ENCODE assay signal across 2 cellular contexts in genomic region chr11:118921929-118922744, GRCh38.
TF ChIP-seq lines count a peak whose summit lies in the region.

No MANE protein-coding gene starts in this region.

TF ChIP-seq in A549, 52 proteins besides CTCF, POLR2A, EP300 and RAD21 (continues in another document):
- TF ChIP-seq HEYL (CRISPR knock-in tag; IDR thresholded peaks at IDR 0.05) (no peak), TP53 (CRISPR knock-in tag; IDR thresholded peaks at IDR 0.05) (no peak), ESRRA (IDR thresholded peaks at IDR 0.05; ENCODE audit: borderline replicate concordance, low read length) (no peak), NR3C1 (IDR thresholded peaks at IDR 0.05) (no peak), TFCP2L1 (CRISPR knock-in tag; IDR thresholded peaks at IDR 0.05) (0 out of 2 replicates have a peak, but pooled peaks have one; percentile 63), SMC3 (IDR thresholded peaks at IDR 0.05) (peak; percentile 25; the same call in 1 of the 3 replicates), MAX (IDR thresholded peaks at IDR 0.05) (peak; percentile 51), MAZ (IDR thresholded peaks at IDR 0.05; ENCODE audit: borderline replicate concordance, low read depth, low read length) (no peak), CBX2 (IDR thresholded peaks at IDR 0.05; ENCODE audit: borderline replicate concordance, low read depth) (no peak), JUN (IDR thresholded peaks at IDR 0.05) (peak; percentile 68; a peak in 4 of 5 replicates), ZSCAN20 (CRISPR knock-in tag; IDR thresholded peaks at IDR 0.05) (no peak), SREBF2 (IDR thresholded peaks at IDR 0.05) (no peak), NPAS2 (CRISPR knock-in tag; IDR thresholded peaks at IDR 0.05; ENCODE audit: borderline replicate concordance) (no peak), POLR2AphosphoS2 (conservative IDR thresholded peaks at IDR 0.05; ENCODE audit: low read length) (no peak), KDM1A (IDR thresholded peaks at IDR 0.05; ENCODE audit: low read depth) (no peak), KDM5A (IDR thresholded peaks at IDR 0.05) (no peak), ZNF302 (CRISPR knock-in tag; IDR thresholded peaks at IDR 0.05) (no peak), CBX8 (IDR thresholded peaks at IDR 0.05) (no peak), RCOR1 (IDR thresholded peaks at IDR 0.05; ENCODE audit: low read depth, low read length) (no peak), EHMT2 (IDR thresholded peaks at IDR 0.05; ENCODE audit: low read depth) (no peak), USF2 (IDR thresholded peaks at IDR 0.05) (no peak), CHD2 (IDR thresholded peaks at IDR 0.05; ENCODE audit: low read length, partially characterized antibody) (peak; percentile 32), ELK1 (IDR thresholded peaks at IDR 0.05; ENCODE audit: low read depth, low read length) (no peak), CHD4 (IDR thresholded peaks at IDR 0.05; ENCODE audit: borderline replicate concordance) (no peak), EHF (CRISPR knock-in tag; IDR thresholded peaks at IDR 0.05) (no peak), RNF2 (IDR thresholded peaks at IDR 0.05; ENCODE audit: borderline replicate concordance, low read depth) (no peak), HMGXB4 (CRISPR knock-in tag; IDR thresholded peaks at IDR 0.05; ENCODE audit: borderline replicate concordance) (no peak)
- TF ChIP-seq, protein P1, sequence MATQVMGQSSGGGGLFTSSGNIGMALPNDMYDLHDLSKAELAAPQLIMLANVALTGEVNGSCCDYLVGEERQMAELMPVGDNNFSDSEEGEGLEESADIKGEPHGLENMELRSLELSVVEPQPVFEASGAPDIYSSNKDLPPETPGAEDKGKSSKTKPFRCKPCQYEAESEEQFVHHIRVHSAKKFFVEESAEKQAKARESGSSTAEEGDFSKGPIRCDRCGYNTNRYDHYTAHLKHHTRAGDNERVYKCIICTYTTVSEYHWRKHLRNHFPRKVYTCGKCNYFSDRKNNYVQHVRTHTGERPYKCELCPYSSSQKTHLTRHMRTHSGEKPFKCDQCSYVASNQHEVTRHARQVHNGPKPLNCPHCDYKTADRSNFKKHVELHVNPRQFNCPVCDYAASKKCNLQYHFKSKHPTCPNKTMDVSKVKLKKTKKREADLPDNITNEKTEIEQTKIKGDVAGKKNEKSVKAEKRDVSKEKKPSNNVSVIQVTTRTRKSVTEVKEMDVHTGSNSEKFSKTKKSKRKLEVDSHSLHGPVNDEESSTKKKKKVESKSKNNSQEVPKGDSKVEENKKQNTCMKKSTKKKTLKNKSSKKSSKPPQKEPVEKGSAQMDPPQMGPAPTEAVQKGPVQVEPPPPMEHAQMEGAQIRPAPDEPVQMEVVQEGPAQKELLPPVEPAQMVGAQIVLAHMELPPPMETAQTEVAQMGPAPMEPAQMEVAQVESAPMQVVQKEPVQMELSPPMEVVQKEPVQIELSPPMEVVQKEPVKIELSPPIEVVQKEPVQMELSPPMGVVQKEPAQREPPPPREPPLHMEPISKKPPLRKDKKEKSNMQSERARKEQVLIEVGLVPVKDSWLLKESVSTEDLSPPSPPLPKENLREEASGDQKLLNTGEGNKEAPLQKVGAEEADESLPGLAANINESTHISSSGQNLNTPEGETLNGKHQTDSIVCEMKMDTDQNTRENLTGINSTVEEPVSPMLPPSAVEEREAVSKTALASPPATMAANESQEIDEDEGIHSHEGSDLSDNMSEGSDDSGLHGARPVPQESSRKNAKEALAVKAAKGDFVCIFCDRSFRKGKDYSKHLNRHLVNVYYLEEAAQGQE (IDR thresholded peaks at IDR 0.05) = no peak
- TF ChIP-seq, protein P2, sequence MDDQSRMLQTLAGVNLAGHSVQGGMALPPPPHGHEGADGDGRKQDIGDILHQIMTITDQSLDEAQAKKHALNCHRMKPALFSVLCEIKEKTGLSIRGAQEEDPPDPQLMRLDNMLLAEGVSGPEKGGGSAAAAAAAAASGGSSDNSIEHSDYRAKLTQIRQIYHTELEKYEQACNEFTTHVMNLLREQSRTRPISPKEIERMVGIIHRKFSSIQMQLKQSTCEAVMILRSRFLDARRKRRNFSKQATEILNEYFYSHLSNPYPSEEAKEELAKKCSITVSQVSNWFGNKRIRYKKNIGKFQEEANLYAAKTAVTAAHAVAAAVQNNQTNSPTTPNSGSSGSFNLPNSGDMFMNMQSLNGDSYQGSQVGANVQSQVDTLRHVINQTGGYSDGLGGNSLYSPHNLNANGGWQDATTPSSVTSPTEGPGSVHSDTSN (IDR thresholded peaks at IDR 0.05) = no peak

TF ChIP-seq in K562, 482 proteins besides CTCF, POLR2A, EP300 and RAD21:
- TF ChIP-seq RBFOX2 (IDR thresholded peaks at IDR 0.05; ENCODE audit: low read depth, low read length) (0 out of 2 replicates have a peak, but pooled peaks have one; percentile 11), HNRNPL (IDR thresholded peaks at IDR 0.05; ENCODE audit: low read depth, low read length) (peak; percentile 66; the same call in 1 of the 2 replicates)
- TF ChIP-seq, protein P3, sequence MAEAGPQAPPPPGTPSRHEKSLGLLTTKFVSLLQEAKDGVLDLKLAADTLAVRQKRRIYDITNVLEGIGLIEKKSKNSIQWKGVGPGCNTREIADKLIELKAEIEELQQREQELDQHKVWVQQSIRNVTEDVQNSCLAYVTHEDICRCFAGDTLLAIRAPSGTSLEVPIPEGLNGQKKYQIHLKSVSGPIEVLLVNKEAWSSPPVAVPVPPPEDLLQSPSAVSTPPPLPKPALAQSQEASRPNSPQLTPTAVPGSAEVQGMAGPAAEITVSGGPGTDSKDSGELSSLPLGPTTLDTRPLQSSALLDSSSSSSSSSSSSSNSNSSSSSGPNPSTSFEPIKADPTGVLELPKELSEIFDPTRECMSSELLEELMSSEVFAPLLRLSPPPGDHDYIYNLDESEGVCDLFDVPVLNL (CRISPR knock-in tag; IDR thresholded peaks at IDR 0.05; ENCODE audit: low read depth) = no peak
TF ChIP-seq in K562: peak in this region for 2.
